Comparison of ENCODE assay signal across 20 cellular contexts in the genomic region with DNA sequence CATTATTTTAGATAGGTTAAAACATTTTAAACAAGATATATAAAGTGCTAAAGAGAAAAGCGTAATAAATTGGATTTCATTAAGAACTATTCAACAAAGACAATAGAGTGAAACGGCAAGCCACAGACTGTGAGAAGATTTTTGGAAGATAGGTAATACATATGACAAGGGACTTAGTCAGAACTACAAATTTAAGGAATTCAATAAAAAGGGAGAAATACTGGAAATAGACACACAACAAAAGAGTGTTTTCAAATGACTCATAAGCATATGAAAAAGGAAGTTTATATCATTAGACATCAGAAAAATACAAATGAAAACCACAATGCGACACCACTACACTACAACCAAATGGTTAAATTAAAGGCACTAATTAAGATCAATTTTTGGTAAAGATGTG.
DNase-seq lines count a peak whose midpoint lies in the region; ATAC-seq and TF ChIP-seq lines count a peak whose summit lies in the region.
"Had no signal": no experiment of that assay in that cellular context is flagged by ENCODE, and none has a peak within 500 bp of the region (broad histone marks: within the 10 kb centered on the region; RNA-seq: fewer than 3 reads in every experiment).

No MANE protein-coding gene starts in this region.

- no peak overlapping the region for H3K27ac ChIP-seq in testis
- H3K27ac ChIP-seq: neutrophil, tibial nerve had no signal

- 94 to 96% methylated on average over 3 of the region's 3 CpGs for WGBS in testis, 2 donors

- intact Hi-C loops in testis (cut with DNase I; ENCODE audit: low total_unique reads): no loop called here

- DNase-seq in A172 (ENCODE audit: low spot score) (peak; percentile 81), HS-5 (ENCODE audit: low read depth) (peak; percentile 62), astrocyte of the hippocampus (ENCODE audit: low read depth, low spot score) (peak; percentile 34), fibroblast of the aortic adventitia (ENCODE audit: low read depth) (peak; percentile 75), testis (no peak), NCI-H526 (lab: John Stamatoyannopoulos, UW) (no peak), hippocampal formation (lab: John Stamatoyannopoulos, UW) (no peak)
- DNase-seq: activated CD8-positive, alpha-beta memory T cell treated with anti-CD3 and anti-CD28 coated beads for 24 hours; CD4-positive, CD25-positive, alpha-beta regulatory T cell; effector memory CD4-positive, alpha-beta T cell; H9; KBM-7; NCI-H1092 treated with DMSO at 0.1 percent for 48 hours; NCI-H526 treated with DMSO at 0.1 percent for 48 hours; retina; stimulated activated CD4-positive, alpha-beta T cell treated with anti-CD3 and anti-CD28 coated beads, Interleukin-15, amount 100 ng/mL, for 24 hours had no signal

- H3K4me3 ChIP-seq in fibroblast of the aortic adventitia (ENCODE audit: low read depth, low read length) (no peak overlapping the region), testis (no peak overlapping the region)
- H3K4me3 ChIP-seq: tibial nerve had no signal

- H3K36me3 ChIP-seq in testis (ENCODE audit: low read depth, missing control alignments): no peaks in the 10 kb centered on the region
- H3K36me3 ChIP-seq: neutrophil had no signal

- TF ChIP-seq CTCF in fibroblast of the aortic adventitia (IDR thresholded peaks at IDR 0.05; ENCODE audit: insufficient read depth, low read length): no peak
- no peak for TF ChIP-seq CTCF in testis (IDR thresholded peaks at IDR 0.05)

- no peaks in the 10 kb centered on the region for H3K27me3 ChIP-seq in testis
- H3K27me3 ChIP-seq: neutrophil, tibial nerve had no signal

- no peak for ATAC-seq in GM21526 (IDR thresholded peaks at IDR 0.05; ENCODE audit: low FRiP score, unreplicated experiment)
- ATAC-seq: stimulated activated effector memory CD8-positive, alpha-beta T cell treated with anti-CD3 and anti-CD28 coated beads, Interleukin-12 subunit alpha, Interleukin-12 subunit beta, amount 100 ng/mL, for 72 hours had no signal

- TF ChIP-seq POLR2A in testis (IDR thresholded peaks at IDR 0.05): no peak

- no peaks in the 10 kb centered on the region for H3K4me1 ChIP-seq in testis
- H3K4me1 ChIP-seq: tibial nerve had no signal

- H3K9me3 ChIP-seq in testis: no peaks in the 10 kb centered on the region
- H3K9me3 ChIP-seq: neutrophil, tibial nerve had no signal

Comparison
In these comparisons a context has a peak if more than half of its experiments do, and no peak if none do; other contexts are left out.
1. DNase-seq: peak in A172 (single experiment), HS-5 (single experiment), astrocyte of the hippocampus (single experiment) and fibroblast of the aortic adventitia (single experiment); none in testis (single experiment), NCI-H526 (0 of 2) and hippocampal formation (0 of 2).